ENCODE assay signal across 7 cellular contexts in genomic region chr2:199972088-199972626, GRCh38.
"Had no signal": no experiment of that assay in that cellular context is flagged by ENCODE, and none has a peak within 500 bp of the region (broad histone marks: within the 10 kb centered on the region; RNA-seq: fewer than 3 reads in every experiment).

No MANE protein-coding gene starts in this region.

- H3K27ac ChIP-seq: GM23248 had no signal

- ATAC-seq: HCT116 had no signal

- DNase-seq: GM23248, GOT3, H7, HFFc6 had no signal

- FAIRE-seq: HTR-8/SVneo had no signal

- H3K4me1 ChIP-seq: HAP-1 had no signal

- H3K9me3 ChIP-seq: HAP-1 had no signal

- H2AFZ ChIP-seq: GM23248 had no signal

- H3K9ac ChIP-seq: GM23248 had no signal

- H3K4me3 ChIP-seq: GM23248, HAP-1 had no signal
